32 cellular contexts compared by ENCODE assay signal in genomic region chr7:143514487-143514886, GRCh38. TPM values are rescaled to one million over a fixed set of nuclear protein-coding genes. Genes with fewer than 3 reads are reported as not detected.
"Had no signal": no experiment of that assay in that cellular context is flagged by ENCODE, and none has a peak within 500 bp of the region (broad histone marks: within the 10 kb centered on the region; RNA-seq: fewer than 3 reads in every experiment).

No MANE protein-coding gene starts in this region.

- FAIRE-seq: islet of Langerhans, kidney, small intestine had no signal

- ATAC-seq: left colon; natural killer cell; right cardiac atrium; stimulated activated effector memory CD8-positive, alpha-beta T cell treated with anti-CD3 and anti-CD28 coated beads, Interleukin-12 subunit alpha, Interleukin-12 subunit beta, amount 100 ng/mL, for 72 hours had no signal

- H2AFZ ChIP-seq: neural progenitor cell had no signal

- H3K27me3 Mint-ChIP-seq: stimulated activated naive CD8-positive, alpha-beta T cell treated with anti-CD3 and anti-CD28 coated beads, Interleukin-15, Interleukin-2, amounts not matched to agents 100 ng/mL and 50 ng/mL, for 24 hours had no signal

- H3K9me3 Mint-ChIP-seq: immature natural killer cell; mesothelial cell of epicardium; naive B cell; natural killer cell; stimulated activated effector memory CD8-positive, alpha-beta T cell treated with anti-CD3 and anti-CD28 coated beads, Interleukin-12 subunit alpha, Interleukin-12 subunit beta, amount 100 ng/mL, for 72 hours; stimulated activated naive CD8-positive, alpha-beta T cell treated with anti-CD3 and anti-CD28 coated beads, Interleukin-15, Interleukin-2, amounts not matched to agents 100 ng/mL and 50 ng/mL, for 24 hours; type B pancreatic cell had no signal

- H3K4me1 Mint-ChIP-seq: immature natural killer cell; naive B cell; natural killer cell; stimulated activated effector memory CD8-positive, alpha-beta T cell treated with anti-CD3 and anti-CD28 coated beads, Interleukin-12 subunit alpha, Interleukin-12 subunit beta, amount 100 ng/mL, for 72 hours had no signal

- DNase-seq: immature natural killer cell; left colon; left ventricle myocardium inferior; mesendoderm; naive B cell; natural killer cell; nephron progenitor cell; retina; small intestine; spleen; stimulated activated CD4-positive, alpha-beta T cell treated with anti-CD3 and anti-CD28 coated beads, Interleukin-4, amount 100 ng/mL, for 24 hours; stimulated activated naive CD4-positive, alpha-beta T cell; tibial artery; uterus had no signal

- H3K9ac ChIP-seq: neural progenitor cell had no signal

- H3K4me1 ChIP-seq: prostate gland, tibial artery, uterus had no signal

- H3K27ac ChIP-seq: left ventricle myocardium inferior, neural progenitor cell, neutrophil, prostate gland, spleen, suprapubic skin, thoracic aorta, tibial artery, uterus had no signal

- H3K4me2 ChIP-seq: neural progenitor cell had no signal

- H3K4me3 Mint-ChIP-seq: immature natural killer cell; mesothelial cell of epicardium; naive B cell; natural killer cell; nephron progenitor cell; neural progenitor cell; stimulated activated effector memory CD8-positive, alpha-beta T cell treated with anti-CD3 and anti-CD28 coated beads, Interleukin-12 subunit alpha, Interleukin-12 subunit beta, amount 100 ng/mL, for 72 hours; stimulated activated naive CD8-positive, alpha-beta T cell treated with anti-CD3 and anti-CD28 coated beads, Interleukin-15, Interleukin-2, amounts not matched to agents 100 ng/mL and 50 ng/mL, for 24 hours; type B pancreatic cell had no signal

- H3K36me3 ChIP-seq: left ventricle myocardium inferior, neural progenitor cell, neutrophil, prostate gland, spleen, suprapubic skin, uterus had no signal

- H3K36me3 Mint-ChIP-seq: immature natural killer cell; mesothelial cell of epicardium; naive B cell; natural killer cell; neural progenitor cell; stimulated activated effector memory CD8-positive, alpha-beta T cell treated with anti-CD3 and anti-CD28 coated beads, Interleukin-12 subunit alpha, Interleukin-12 subunit beta, amount 100 ng/mL, for 72 hours; type B pancreatic cell had no signal

- H3K4me3 ChIP-seq: left ventricle myocardium inferior, lung, neural progenitor cell, prostate gland, spleen, suprapubic skin, thoracic aorta, tibial artery, uterus had no signal

- H3K27me3 ChIP-seq: neutrophil, suprapubic skin, tibial artery, uterus had no signal

- H3K27ac Mint-ChIP-seq: immature natural killer cell; mesothelial cell of epicardium; naive B cell; natural killer cell; nephron progenitor cell; neural progenitor cell; stimulated activated effector memory CD8-positive, alpha-beta T cell treated with anti-CD3 and anti-CD28 coated beads, Interleukin-12 subunit alpha, Interleukin-12 subunit beta, amount 100 ng/mL, for 72 hours; stimulated activated naive CD8-positive, alpha-beta T cell treated with anti-CD3 and anti-CD28 coated beads, Interleukin-15, Interleukin-2, amounts not matched to agents 100 ng/mL and 50 ng/mL, for 24 hours; type B pancreatic cell had no signal

- H3K9me3 ChIP-seq: left ventricle myocardium inferior, neutrophil, prostate gland, spleen, suprapubic skin, thoracic aorta, tibial artery, uterus had no signal

RNA-seq across cellular contexts. Expression of gene TAS2R41, which starts 36.8 kb away (rescaled TPM):
- total RNA-seq: kidney, left colon, left ventricle myocardium inferior, mesothelial cell of epicardium, natural killer cell, occipital lobe, osteocyte, right cardiac atrium, sciatic nerve, subcutaneous adipose tissue, suprapubic skin, ureter had no signal
- polyA plus RNA-seq: immature natural killer cell, lung, right cardiac atrium, small intestine, spleen had no signal

RNA-seq across cellular contexts. Expression of gene CTAGE15, which starts 57.1 kb away (rescaled TPM):
- total RNA-seq: left ventricle myocardium inferior, osteocyte, sciatic nerve, thoracic aorta had no signal
- polyA plus RNA-seq: immature natural killer cell had no signal
